36 cellular contexts compared by ENCODE assay signal in the genomic region with DNA sequence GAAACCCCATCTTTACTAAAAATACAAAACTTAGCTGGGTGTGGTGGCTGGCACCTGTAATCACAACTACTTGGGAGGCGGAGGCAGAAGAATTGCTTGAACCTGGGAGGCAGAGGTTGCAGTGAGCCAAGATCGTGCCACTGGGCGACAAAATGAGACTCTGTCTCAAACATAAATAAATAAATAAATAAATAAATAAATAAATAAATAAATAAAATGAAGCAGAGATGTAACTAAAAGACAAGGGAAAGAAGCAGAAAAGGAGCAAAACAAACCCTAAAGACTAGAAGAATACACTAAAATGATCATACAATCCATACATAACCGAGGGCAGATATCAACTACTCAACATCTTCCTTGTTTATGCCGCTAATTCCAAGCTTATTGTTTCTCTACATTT.
"Had no signal": no experiment of that assay in that cellular context is flagged by ENCODE, and none has a peak within 500 bp of the region (broad histone marks: within the 10 kb centered on the region; RNA-seq: fewer than 3 reads in every experiment).

No MANE protein-coding gene starts in this region.

- H3K4me2 ChIP-seq: KMS-11 had no signal

- H3K27ac ChIP-seq: KMS-11 had no signal

- H3K4me3 ChIP-seq: MG63 had no signal

- H3K9me3 ChIP-seq: MG63 had no signal

- H3K27me3 ChIP-seq: MG63 had no signal

- H3K36me3 ChIP-seq: MG63 had no signal

- DNase-seq: Karpas-422, Kasumi-1, MG63, MM.1S, MV-4-11, NCI-H1048, NCI-H1092, NCI-H1092 treated with DMSO at 0.1 percent for 48 hours, NCI-H1105, NCI-H1105 treated with DMSO at 0.1 percent for 48 hours, NCI-H1417, NCI-H1417 treated with DMSO at 0.1 percent for 48 hours, NCI-H1436, NCI-H1436 treated with DMSO at 0.1 percent for 48 hours, NCI-H146, NCI-H1694, NCI-H1694 treated with DMSO at 0.1 percent for 48 hours, NCI-H187, NCI-H187 treated with DMSO at 0.1 percent for 48 hours, NCI-H1930, NCI-H2029, NCI-H2029 treated with DMSO at 0.1 percent for 48 hours, NCI-H2081, NCI-H2081 treated with DMSO at 0.1 percent for 48 hours, NCI-H2107, NCI-H2171, NCI-H2171 treated with DMSO at 0.1 percent for 48 hours, NCI-H2227 treated with DMSO at 0.1 percent for 48 hours, NCI-H226, NCI-H345, NCI-H446, NCI-H446 treated with DMSO at 0.1 percent for 48 hours, NCI-H510A, NCI-H510A treated with DMSO at 0.1 percent for 48 hours, NCI-H524 had no signal
